ENCODE assay signal across 8 cellular contexts in the genomic region with DNA sequence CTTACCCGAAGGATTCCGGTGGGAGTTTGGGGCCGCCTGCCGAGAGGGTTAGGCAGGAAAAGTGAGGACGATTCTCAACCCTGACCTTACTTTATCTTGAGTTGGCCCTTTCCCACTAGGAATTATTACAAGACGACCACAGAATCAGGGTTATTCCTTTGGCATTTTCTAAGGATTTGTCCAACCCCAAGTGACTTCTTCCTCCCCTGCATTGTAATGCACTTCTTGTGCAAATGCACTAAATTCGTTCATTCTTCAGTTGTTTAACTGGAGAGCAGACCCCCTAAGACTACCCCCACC. TPM values are rescaled to one million over a fixed set of nuclear protein-coding genes. Genes with fewer than 3 reads are reported as not detected.
DNase-seq lines count a peak whose midpoint lies in the region; ATAC-seq, FAIRE-seq and TF ChIP-seq lines count a peak whose summit lies in the region.

No MANE protein-coding gene starts in this region.

- H3K27ac Mint-ChIP-seq in chondrocyte (ENCODE audit: unreplicated experiment) = peak overlapping the region; percentile 96

- no peaks in the 10 kb centered on the region for H3K27me3 Mint-ChIP-seq in chondrocyte (ENCODE audit: low read depth)

- no peak for TF ChIP-seq POLR2A in GM12891 (IDR thresholded peaks at IDR 0.05; ENCODE audit: low read depth, low read length)

- peak overlapping the region; percentile 96 for H3K4me3 Mint-ChIP-seq in chondrocyte (ENCODE audit: unreplicated experiment)

- H3K4me1 Mint-ChIP-seq in chondrocyte (ENCODE audit: low read depth) = peaks cover 41% of the 10 kb centered on the region

- H3K36me3 Mint-ChIP-seq in chondrocyte (ENCODE audit: low read depth) = peaks cover 2% of the 10 kb centered on the region

- H3K36me3 ChIP-seq in KOPT-K1 (ENCODE audit: insufficient read depth, low read length) (no peaks in the 10 kb centered on the region), muscle layer of duodenum (ENCODE audit: control insufficient read depth in 1 of 2, insufficient read depth in 2 of 2, low read length in 2 of 2) (no peaks in the 10 kb centered on the region)

- no peaks in the 10 kb centered on the region for H3K27me3 ChIP-seq in muscle layer of duodenum (ENCODE audit: low read depth, low read length)

- DNase-seq in AG09309 (ENCODE audit: low read depth) = no peak
- DNase-seq in chondrocyte (ENCODE audit: low spot score) = no peak
- no peak for DNase-seq in NCI-H187 (lab: John Stamatoyannopoulos, UW)
- DNase-seq in GM12891 (ENCODE audit: insufficient read length, low spot score) = no peak
- DNase-seq in NCI-H2029 treated with DMSO at 0.1 percent for 48 hours (lab: John Stamatoyannopoulos, UW) = no peak

- peak overlapping the region; percentile 96 for H3K27ac ChIP-seq in KOPT-K1 (ENCODE audit: low read depth, low read length, poor library complexity, severe bottlenecking)
- peak overlapping the region; percentile 86 for H3K27ac ChIP-seq in muscle layer of duodenum (ENCODE audit: low read length)

- H3K4me1 ChIP-seq in muscle layer of duodenum (ENCODE audit: control insufficient read depth in 1 of 2, insufficient read depth in 2 of 2, low read length in 2 of 2) = peaks cover 8 to 20% of the 10 kb centered on the region in 2 donors

- H3K9me3 Mint-ChIP-seq in chondrocyte (ENCODE audit: low read depth) = no peaks in the 10 kb centered on the region

- FAIRE-seq in GM12891 (lab: Jason Lieb, UNC) = no peak

- ATAC-seq in HG03108 (IDR thresholded peaks at IDR 0.05; ENCODE audit: unreplicated experiment) = no peak

- TF ChIP-seq CTCF in AG09309 (IDR thresholded peaks at IDR 0.05; ENCODE audit: control insufficient read depth, insufficient read depth, low read depth, low read length, missing control alignments) = no peak
- peak; percentile 24 for TF ChIP-seq CTCF in chondrocyte (IDR thresholded peaks at IDR 0.05)

- H3K4me3 ChIP-seq in AG09309 (ENCODE audit: control insufficient read depth, low read depth, low read length) (peak overlapping the region; percentile 100), muscle layer of duodenum (ENCODE audit: low read depth in 1 of 2, low read length in 2 of 2) (peak overlapping the region; percentile 94 to 95)

- H3K9me3 ChIP-seq in KOPT-K1 (ENCODE audit: insufficient read depth, low read length, poor library complexity, severe bottlenecking) (no peaks in the 10 kb centered on the region), muscle layer of duodenum (ENCODE audit: control insufficient read depth in 1 of 2, low read length in 2 of 2) (no peaks in the 10 kb centered on the region)

TF ChIP-seq in GM12891, 5 proteins besides CTCF, POLR2A, EP300 and RAD21:
- TF ChIP-seq POU2F2 (IDR thresholded peaks at IDR 0.05; ENCODE audit: low read depth, low read length) = no peak
- no peak for TF ChIP-seq TAF1 (IDR thresholded peaks at IDR 0.05; ENCODE audit: low read depth, low read length)
TF ChIP-seq in GM12891: peak in this region for 0.

RNA-seq across cellular contexts. Expression of a gene that starts 0.4 kb away (rescaled TPM):
- 1.8 to 4.5 TPM (median 4.0 TPM) in 3 replicates for total RNA-seq in chondrocyte
- 1.5 TPM for polyA plus RNA-seq in GM12891 (2012; ENCODE audit: low read depth, missing spikeins)

RNA-seq across cellular contexts. Expression of a gene that starts 0.8 kb away (rescaled TPM):
- total RNA-seq in chondrocyte = 10.9 to 11.5 TPM (median 10.9 TPM) in 3 replicates
- 9.2 TPM for polyA plus RNA-seq in GM12891 (2012; ENCODE audit: low read depth, missing spikeins)
